In genomic region chr3:143166376-143166775, GRCh38 we compare ENCODE assay signal across 14 cellular contexts. TPM values are rescaled to one million over a fixed set of nuclear protein-coding genes. Genes with fewer than 3 reads are reported as not detected.
DNase-seq lines count a peak whose midpoint lies in the region; ATAC-seq and TF ChIP-seq lines count a peak whose summit lies in the region.
"Had no signal": no experiment of that assay in that cellular context is flagged by ENCODE, and none has a peak within 500 bp of the region (broad histone marks: within the 10 kb centered on the region; RNA-seq: fewer than 3 reads in every experiment).

No MANE protein-coding gene starts in this region.

- H3K27ac ChIP-seq in PC-3 (ENCODE audit: low read length) = peak overlapping the region; percentile 25
- peak overlapping the region; percentile 31 for H3K27ac ChIP-seq in foreskin keratinocyte
- H3K27ac ChIP-seq: KMS-11 had no signal

- TF ChIP-seq CTCF in PC-3 (conservative IDR thresholded peaks at IDR 0.05; ENCODE audit: low read depth, low read length) (no peak), foreskin keratinocyte (conservative IDR thresholded peaks at IDR 0.05) (no peak), GM10248 (IDR thresholded peaks at IDR 0.05; ENCODE audit: control extremely low read depth, extremely low read depth, low read depth, missing control alignments) (no peak)

- peaks cover 3% of the 10 kb centered on the region for H3K9me3 Mint-ChIP-seq in stimulated activated naive CD8-positive, alpha-beta T cell treated with anti-CD3 and anti-CD28 coated beads, Interleukin-15, Interleukin-2, amounts not matched to agents 100 ng/mL and 50 ng/mL, for 24 hours
- peaks cover 6 to 7% of the 10 kb centered on the region in 2 donors for H3K9me3 Mint-ChIP-seq in stimulated activated naive CD8-positive, alpha-beta T cell treated with anti-CD3 and anti-CD28 coated beads, Interleukin-15, amount 100 ng/mL, for 72 hours
- H3K9me3 Mint-ChIP-seq: CD4-positive, alpha-beta memory T cell had no signal

- ATAC-seq in stimulated activated naive CD8-positive, alpha-beta T cell treated with anti-CD3 and anti-CD28 coated beads, Interleukin-15, amount 100 ng/mL, for 72 hours = no peak
- ATAC-seq in PC-3 (peak; percentile 20; the same call in 1 of the 2 replicates), foreskin keratinocyte (no peak), HG02798 (IDR thresholded peaks at IDR 0.05; ENCODE audit: poor library complexity, unreplicated experiment) (no peak)

- no peak for DNase-seq in stimulated activated naive CD8-positive, alpha-beta T cell treated with anti-CD3 and anti-CD28 coated beads, Interleukin-15, amount 100 ng/mL, for 72 hours
- DNase-seq in PC-3 (peak; percentile 27), foreskin keratinocyte (no peak), GM10248 (ENCODE audit: extremely low spot score) (no peak), NCI-H524 (lab: John Stamatoyannopoulos, UW) (no peak), SKM-1 (lab: John Stamatoyannopoulos, UW; ENCODE audit: unreplicated experiment) (no peak)
- DNase-seq: CD4-positive, alpha-beta memory T cell; DMS79; MM.1S; NCI-H1930; NCI-H510A treated with DMSO at 0.1 percent for 48 hours had no signal

- H3K4me3 Mint-ChIP-seq in stimulated activated naive CD8-positive, alpha-beta T cell treated with anti-CD3 and anti-CD28 coated beads, Interleukin-15, Interleukin-2, amounts not matched to agents 100 ng/mL and 50 ng/mL, for 24 hours = no peak overlapping the region
- no peak overlapping the region for H3K4me3 Mint-ChIP-seq in stimulated activated naive CD8-positive, alpha-beta T cell treated with anti-CD3 and anti-CD28 coated beads, Interleukin-15, amount 100 ng/mL, for 72 hours
- H3K4me3 Mint-ChIP-seq: CD4-positive, alpha-beta memory T cell had no signal

- peaks cover 91% of the 10 kb centered on the region for H3K4me1 Mint-ChIP-seq in stimulated activated naive CD8-positive, alpha-beta T cell treated with anti-CD3 and anti-CD28 coated beads, Interleukin-15, Interleukin-2, amounts not matched to agents 100 ng/mL and 50 ng/mL, for 24 hours (ENCODE audit: low read depth)
- peaks cover 81% of the 10 kb centered on the region for H3K4me1 Mint-ChIP-seq in stimulated activated naive CD8-positive, alpha-beta T cell treated with anti-CD3 and anti-CD28 coated beads, Interleukin-15, amount 100 ng/mL, for 72 hours

- H3K9ac ChIP-seq in PC-3 (ENCODE audit: low read length) = peak overlapping the region; percentile 3; the same call in 1 of the 2 replicates
- H3K9ac ChIP-seq: KMS-11 had no signal

- no peaks in the 10 kb centered on the region for H3K27me3 Mint-ChIP-seq in stimulated activated naive CD8-positive, alpha-beta T cell treated with anti-CD3 and anti-CD28 coated beads, Interleukin-15, Interleukin-2, amounts not matched to agents 100 ng/mL and 50 ng/mL, for 24 hours
- no peaks in the 10 kb centered on the region for H3K27me3 Mint-ChIP-seq in stimulated activated naive CD8-positive, alpha-beta T cell treated with anti-CD3 and anti-CD28 coated beads, Interleukin-15, amount 100 ng/mL, for 72 hours
- H3K27me3 Mint-ChIP-seq: CD4-positive, alpha-beta memory T cell had no signal

- no peaks in the 10 kb centered on the region for H3K79me2 ChIP-seq in PC-3 (ENCODE audit: low read length)

- intact Hi-C loops in PC-3 (cut with micrococcal nuclease) = no loop called here

- H3K27me3 ChIP-seq in PC-3 (ENCODE audit: low read length) (no peaks in the 10 kb centered on the region), foreskin keratinocyte (no peaks in the 10 kb centered on the region)

- no peak overlapping the region for H2AFZ ChIP-seq in PC-3 (ENCODE audit: low read length)

- no peaks in the 10 kb centered on the region for H3K9me3 ChIP-seq in PC-3 (ENCODE audit: low read length)

- H3K4me1 ChIP-seq in PC-3 (ENCODE audit: insufficient read depth, low read length) (peaks cover 34% of the 10 kb centered on the region), foreskin keratinocyte (peaks cover 13% of the 10 kb centered on the region)

- H3K4me3 ChIP-seq in PC-3 (ENCODE audit: low read length) = no peak overlapping the region

- BruUV-seq in PC-3 (replicated peaks; lab: Mats Ljungman, UMichigan) = no TSS peak

- H3K27ac Mint-ChIP-seq in stimulated activated naive CD8-positive, alpha-beta T cell treated with anti-CD3 and anti-CD28 coated beads, Interleukin-15, Interleukin-2, amounts not matched to agents 100 ng/mL and 50 ng/mL, for 24 hours = peak overlapping the region; percentile 43
- no peak overlapping the region for H3K27ac Mint-ChIP-seq in stimulated activated naive CD8-positive, alpha-beta T cell treated with anti-CD3 and anti-CD28 coated beads, Interleukin-15, amount 100 ng/mL, for 72 hours

- no peaks in the 10 kb centered on the region for H4K20me1 ChIP-seq in PC-3 (ENCODE audit: low read length)

- H3K36me3 Mint-ChIP-seq in stimulated activated naive CD8-positive, alpha-beta T cell treated with anti-CD3 and anti-CD28 coated beads, Interleukin-15, Interleukin-2, amounts not matched to agents 100 ng/mL and 50 ng/mL, for 24 hours (ENCODE audit: low read depth) = peaks cover 5% of the 10 kb centered on the region
- H3K36me3 Mint-ChIP-seq: CD4-positive, alpha-beta memory T cell had no signal

- CTCF ChIA-PET in PC-3 (lab: Charles Lee) = no interaction called here
- CTCF ChIA-PET in GM10248 (lab: Yijun Ruan, JAX) = interaction anchor here (0.7 to 4.0 kb wide), 4 partner anchors 8 to 45 kb away, joined by 3 to 14 read pairs (median 4); no protein-coding TSS in a partner anchor

- POLR2A ChIA-PET in PC-3 (lab: Charles Lee; ENCODE audit: unreplicated experiment) = no interaction called here
- POLR2A ChIA-PET in GM10248 (lab: Yijun Ruan, JAX) = no interaction called here

- H3K36me3 ChIP-seq in PC-3 (ENCODE audit: low read depth, low read length) = no peaks in the 10 kb centered on the region

- H3F3A ChIP-seq in PC-3 (ENCODE audit: low read length, unreplicated experiment) = no peaks in the 10 kb centered on the region

- no peaks in the 10 kb centered on the region for H3K9me2 ChIP-seq in PC-3 (replicated peaks; ENCODE audit: low read length)

- H3K4me2 ChIP-seq in PC-3 (ENCODE audit: low read length) = no peak overlapping the region
- H3K4me2 ChIP-seq: KMS-11 had no signal

RNA-seq across cellular contexts. Expression of gene CHST2, which starts 46.8 kb away (rescaled TPM):
- 6.7 and 7.3 TPM in 2 replicates for total RNA-seq in PC-3 (2014; rRNA removed)
- total RNA-seq in foreskin keratinocyte = 5.0 and 5.4 TPM in 2 replicates
- 3.8 and 4.3 TPM in 2 replicates for polyA plus RNA-seq in foreskin keratinocyte
